Comparison of ENCODE assay signal across 24 cellular contexts in genomic region chr2:230972046-230972445, GRCh38. TPM values are rescaled to one million over a fixed set of nuclear protein-coding genes. Genes with fewer than 3 reads are reported as not detected.
"Had no signal": no experiment of that assay in that cellular context is flagged by ENCODE, and none has a peak within 500 bp of the region (broad histone marks: within the 10 kb centered on the region; RNA-seq: fewer than 3 reads in every experiment).

No MANE protein-coding gene starts in this region.

- H3K79me2 ChIP-seq: hepatocyte, parathyroid adenoma had no signal

- H3K4me2 ChIP-seq: hepatocyte had no signal

- H3K27ac ChIP-seq: hepatocyte, left ventricle myocardium inferior, lower lobe of right lung, parathyroid adenoma, psoas muscle had no signal

- H3K9me3 Mint-ChIP-seq: memory B cell, mesothelial cell of epicardium, nephron had no signal

- H3K36me3 Mint-ChIP-seq: memory B cell, mesothelial cell of epicardium had no signal

- H3K4me3 Mint-ChIP-seq: endodermal cell, memory B cell, mesothelial cell of epicardium, nephron had no signal

- H3K4me1 Mint-ChIP-seq: mesothelial cell of epicardium, nephron had no signal

- H3K9ac ChIP-seq: parathyroid adenoma had no signal

- H3K27ac Mint-ChIP-seq: endodermal cell, memory B cell, mesothelial cell of epicardium, nephron had no signal

- H3K27me3 ChIP-seq: hepatocyte had no signal

- ATAC-seq: left cardiac atrium, lower lobe of right lung, psoas muscle had no signal

- H3K4me1 ChIP-seq: left ventricle myocardium inferior, lower lobe of right lung, parathyroid adenoma, psoas muscle had no signal

- H2AFZ ChIP-seq: hepatocyte, parathyroid adenoma had no signal

- DNase-seq: dermis blood vessel endothelial cell; endodermal cell; erythroblast; foreskin melanocyte; head of caudate nucleus; kidney; left cardiac atrium; left ventricle myocardium inferior; lower lobe of right lung; psoas muscle; small intestine; stimulated activated CD4-positive, alpha-beta T cell treated with anti-CD3 and anti-CD28 coated beads, Interleukin-12 subunit alpha, Interleukin-12 subunit beta, amount 100 ng/mL, for 4 hours; stimulated activated naive CD4-positive, alpha-beta T cell treated with Interleukin-2 at 50 U/mL for 16 hours; trophoblast cell had no signal

- H3K4me3 ChIP-seq: hepatocyte, left ventricle myocardium inferior, lower lobe of right lung, psoas muscle had no signal

- H3K9me3 ChIP-seq: left ventricle myocardium inferior, lower lobe of right lung, psoas muscle had no signal

- H3K36me3 ChIP-seq: left ventricle myocardium inferior, lower lobe of right lung had no signal

RNA-seq across cellular contexts. Expression of gene SPATA3, which starts 23.9 kb away (rescaled TPM):
- total RNA-seq: dermis blood vessel endothelial cell, endodermal cell, endothelial cell of umbilical vein, hepatocyte, kidney, left cardiac atrium, left ventricle myocardium inferior, lower lobe of right lung, mesothelial cell of epicardium, mucosa of gallbladder, myocyte, omental fat pad, psoas muscle, urinary bladder had no signal

RNA-seq across cellular contexts. Expression of gene GPR55, which starts 47.0 kb away (rescaled TPM):
- total RNA-seq: dermis blood vessel endothelial cell, endothelial cell of umbilical vein, left ventricle myocardium inferior, mesothelial cell of epicardium had no signal
